Comparison of ENCODE assay signal across 8 cellular contexts in genomic region chr11:57311109-57311936, GRCh38. TPM values are rescaled to one million over a fixed set of nuclear protein-coding genes. Genes with fewer than 3 reads are reported as not detected.
DNase-seq lines count a peak whose midpoint lies in the region; ATAC-seq and TF ChIP-seq lines count a peak whose summit lies in the region.

No MANE protein-coding gene starts in this region.

- TF ChIP-seq POLR2A in erythroblast (IDR thresholded peaks at IDR 0.05; ENCODE audit: low read length), result no peak

- DNase-seq in ACHN (peak; percentile 91), NCI-H510A (lab: John Stamatoyannopoulos, UW) (peak; percentile 93), erythroblast (lab: John Stamatoyannopoulos, UW) (peak; percentile 70 to 88), mucosa of gallbladder (ENCODE audit: low spot score) (peak; percentile 93)
- DNase-seq in activated CD8-positive, alpha-beta memory T cell treated with anti-CD3 and anti-CD28 coated beads, Interleukin-2, amount 50 U/mL, for 48 hours, result peak; percentile 84
- peak; percentile 47 for DNase-seq in stimulated activated naive CD4-positive, alpha-beta T cell treated with Interleukin-2 at 50 U/mL for 16 hours (lab: John Stamatoyannopoulos, UW)

- ATAC-seq in GM18861 (IDR thresholded peaks at IDR 0.05; ENCODE audit: unreplicated experiment) (peak; percentile 89), HG03060 (IDR thresholded peaks at IDR 0.05; ENCODE audit: low read depth, unreplicated experiment) (peak; percentile 92)

- in situ Hi-C loops in ACHN (cut with HindIII; ENCODE audit: low pct_ligation_motif_present, low pct_unique_long_range_greater_than_20kb, low sequenced_read_pairs), result no loop called here

RNA-seq across cellular contexts. Expression of gene TNKS1BP1, which starts 13.4 kb away (rescaled TPM):
- total RNA-seq in mucosa of gallbladder, result 226 TPM

RNA-seq across cellular contexts. Expression of gene SSRP1, which starts 24.4 kb away (rescaled TPM):
- 61.8 TPM for total RNA-seq in mucosa of gallbladder

RNA-seq across cellular contexts. Expression of gene P2RX3, which starts 26.8 kb away (rescaled TPM):
- 0.40 TPM for total RNA-seq in mucosa of gallbladder

Comparison
In these comparisons a context has a peak if more than half of its experiments do, and no peak if none do; other contexts are left out.
1. Peak in every context shown above with its lines: DNase-seq and ATAC-seq.